In the genomic region with DNA sequence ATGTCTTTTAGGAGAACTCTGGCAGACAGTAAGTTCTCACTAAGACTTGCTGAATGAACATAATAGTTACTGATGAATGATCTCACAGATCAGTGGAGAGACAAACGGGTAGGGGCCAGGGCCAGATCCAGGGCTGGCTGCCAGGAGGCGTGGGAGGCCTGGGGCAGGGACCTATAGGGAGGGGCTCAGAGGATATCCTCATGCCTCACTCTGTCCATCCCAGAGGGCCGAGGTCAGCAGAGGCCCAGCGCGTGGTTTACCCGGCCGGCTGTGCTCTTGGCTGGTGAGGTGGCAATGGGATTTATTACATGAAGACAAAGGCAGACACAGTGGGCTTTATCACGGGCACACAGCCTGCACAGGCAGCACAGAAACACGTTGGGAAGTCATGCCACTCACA, we compare ENCODE assay signal across 9 cellular contexts.
DNase-seq lines count a peak whose midpoint lies in the region; ATAC-seq, FAIRE-seq and TF ChIP-seq lines count a peak whose summit lies in the region.
"Had no signal": no experiment of that assay in that cellular context is flagged by ENCODE, and none has a peak within 500 bp of the region (broad histone marks: within the 10 kb centered on the region; RNA-seq: fewer than 3 reads in every experiment).

No MANE protein-coding gene starts in this region.

- peak; percentile 78 for FAIRE-seq in HTR-8/SVneo (lab: Jason Lieb, UNC)

- ATAC-seq in left ventricle myocardium superior: peak; percentile 6
- no peak for ATAC-seq in activated CD4-positive, CD25-positive, alpha-beta regulatory T cell treated with anti-CD3 and anti-CD28 coated beads, Interleukin-2, amount 50 U/mL, for 24 hours

- DNase-seq in HTR-8/SVneo (ENCODE audit: insufficient read length, low spot score) (peak; percentile 33), left ventricle myocardium superior (peak; percentile 77), spleen (peak; percentile 84), MV-4-11 (lab: John Stamatoyannopoulos, UW) (no peak), amniotic stem cell (lab: John Stamatoyannopoulos, UW) (no peak), occipital lobe (lab: John Stamatoyannopoulos, UW) (no peak)
- DNase-seq: GDM1 had no signal

- no peak for TF ChIP-seq POLR2A in spleen (IDR thresholded peaks at IDR 0.05)

- H3K36me3 ChIP-seq in spleen: peaks cover 0 to 40% (median 0%) of the 10 kb centered on the region in 6 donors

- intact Hi-C loops in left ventricle myocardium superior (cut with micrococcal nuclease): no loop called here
- intact Hi-C loops in spleen (cut with DNase I; ENCODE audit: low total_unique reads): no loop called here

- WGBS in spleen, 5 donors: 56 to 69% (median 61%) methylated on average over 9 of the region's 9 CpGs

- H3K9me3 ChIP-seq in spleen: no peaks in the 10 kb centered on the region

- no peaks in the 10 kb centered on the region for H3K27me3 ChIP-seq in spleen (replicated peaks in 1 of 7)

- no peak overlapping the region for H3K4me3 ChIP-seq in spleen

- H3K27ac ChIP-seq in angular gyrus (ENCODE audit: low read depth, low read length) (peak overlapping the region; percentile 80), spleen (peak overlapping the region in 4 of 8 donors; percentile 33 to 72 (median 54))

- H3K4me1 ChIP-seq in spleen: peaks cover 39 to 100% (median 76%) of the 10 kb centered on the region in 6 donors

- TF ChIP-seq CTCF in spleen (IDR thresholded peaks at IDR 0.05 in 8 of 11, conservative IDR thresholded peaks at IDR 0.05 in 3 of 11): no peak

Comparison
In these comparisons a context has a peak if more than half of its experiments do, and no peak if none do; other contexts are left out.
1. DNase-seq: peak in HTR-8/SVneo (single experiment), left ventricle myocardium superior (single experiment) and spleen (single experiment); none in MV-4-11 (single experiment), amniotic stem cell (single experiment) and occipital lobe (single experiment).